Comparison of ENCODE assay signal across 28 cellular contexts in genomic region chr5:109989994-109990722, GRCh38.
DNase-seq lines count a peak whose midpoint lies in the region; ATAC-seq, FAIRE-seq and TF ChIP-seq lines count a peak whose summit lies in the region.
"Had no signal": no experiment of that assay in that cellular context is flagged by ENCODE, and none has a peak within 500 bp of the region (broad histone marks: within the 10 kb centered on the region; RNA-seq: fewer than 3 reads in every experiment).

No MANE protein-coding gene starts in this region.

- H4K8ac ChIP-seq in trophoblast cell (ENCODE audit: low read depth, low read length), result no peak overlapping the region

- H3K36me3 ChIP-seq in endodermal cell (ENCODE audit: control insufficient read depth, insufficient read depth, low read length) (no peaks in the 10 kb centered on the region), HepG2 (replicated peaks in 1 of 2; ENCODE audit: control insufficient read depth in 1 of 2, insufficient read depth in 2 of 2, low read length in 2 of 2) (no peaks in the 10 kb centered on the region), trophoblast cell (ENCODE audit: control insufficient read depth in 1 of 2, insufficient read depth in 2 of 2, low read length in 2 of 2) (no peaks in the 10 kb centered on the region)
- H3K36me3 ChIP-seq: HAP-1, SJSA1 had no signal

- no peaks in the 10 kb centered on the region for H4K20me1 ChIP-seq in HepG2 (ENCODE audit: insufficient read depth, low read length)

- H4K12ac ChIP-seq in trophoblast cell (ENCODE audit: low read depth, low read length), result no peak overlapping the region

- TF ChIP-seq POLR2A in HepG2 (IDR thresholded peaks at IDR 0.05; ENCODE audit: insufficient read depth in 1 of 2, low read depth in 2 of 2, low read length in 2 of 2), result 0 out of 4 replicates have a peak, but pooled peaks of 1 of the 2 experiments have one; percentile 31

- H3K27me3 Mint-ChIP-seq in endodermal cell (ENCODE audit: insufficient read depth) (peaks cover 4% of the 10 kb centered on the region), HFFc6 (ENCODE audit: insufficient read depth) (peaks cover 3% of the 10 kb centered on the region)
- H3K27me3 Mint-ChIP-seq in activated naive CD4-positive, alpha-beta T cell treated with anti-CD3 and anti-CD28 coated beads for 36 hours (ENCODE audit: low read depth), result no peaks in the 10 kb centered on the region

- TF ChIP-seq EP300 in HepG2 (IDR thresholded peaks at IDR 0.05; ENCODE audit: low read depth in 2 of 2, low read length in 2 of 2) (peak in 1 of 2 experiments; percentile 89; a peak in 2 of 4 replicates), HepG2 (CRISPR knock-in tag; IDR thresholded peaks at IDR 0.05; ENCODE audit: borderline replicate concordance) (peak; percentile 58; the same call in 1 of the 2 replicates)

- no peak for TF ChIP-seq RAD21 in HepG2 (CRISPR knock-in tag; IDR thresholded peaks at IDR 0.05)

- no peak overlapping the region for H3K18ac ChIP-seq in trophoblast cell (ENCODE audit: low read length)

- no peak overlapping the region for H3K9ac ChIP-seq in endodermal cell (ENCODE audit: extremely low read depth, low read length, poor library complexity, severe bottlenecking)
- peak overlapping the region; percentile 58 for H3K9ac ChIP-seq in HepG2 (ENCODE audit: insufficient read depth, low read depth, low read length)
- H3K9ac ChIP-seq in trophoblast cell (ENCODE audit: low read length), result no peak overlapping the region

- H3K9me3 Mint-ChIP-seq in endodermal cell, result no peaks in the 10 kb centered on the region
- H3K9me3 Mint-ChIP-seq in activated naive CD4-positive, alpha-beta T cell treated with anti-CD3 and anti-CD28 coated beads for 36 hours, result no peaks in the 10 kb centered on the region
- peaks cover 4% of the 10 kb centered on the region; the same call in 1 of the 2 replicates for H3K9me3 Mint-ChIP-seq in HFFc6
- H3K9me3 Mint-ChIP-seq: CD8-positive, alpha-beta T cell had no signal

- H2AFZ ChIP-seq in HepG2 (ENCODE audit: low read length) (no peak overlapping the region), trophoblast cell (ENCODE audit: insufficient read depth, low read length, poor library complexity) (no peak overlapping the region)
- H2AFZ ChIP-seq: PC-9 had no signal

- H3K27ac ChIP-seq in endodermal cell (ENCODE audit: low read depth, low read length), result no peak overlapping the region
- H3K27ac ChIP-seq in HepG2 (ENCODE audit: extremely low read length, insufficient read depth, low read length), result peak overlapping the region; percentile 84
- H3K27ac ChIP-seq in trophoblast cell (ENCODE audit: low read depth, low read length), result no peak overlapping the region
- H3K27ac ChIP-seq: A549, C4-2B, PC-9, SJSA1 had no signal

- no peaks in the 10 kb centered on the region for H3K36me3 Mint-ChIP-seq in endodermal cell (ENCODE audit: low read depth)
- H3K36me3 Mint-ChIP-seq in activated naive CD4-positive, alpha-beta T cell treated with anti-CD3 and anti-CD28 coated beads for 36 hours (ENCODE audit: low read depth), result no peaks in the 10 kb centered on the region
- no peaks in the 10 kb centered on the region for H3K36me3 Mint-ChIP-seq in HFFc6 (ENCODE audit: low read depth)
- H3K36me3 Mint-ChIP-seq: CD8-positive, alpha-beta T cell had no signal

- no peak overlapping the region for H3K4ac ChIP-seq in trophoblast cell (ENCODE audit: low read depth, low read length)

- no peak overlapping the region for H2BK12ac ChIP-seq in trophoblast cell (ENCODE audit: low read length)

- POLR2A ChIA-PET in HepG2 (lab: Yijun Ruan, JAX), result interaction anchor here (2.7 kb wide), 1 partner anchor 89 kb away, joined by 14 read pairs; no protein-coding TSS in a partner anchor

- no peak overlapping the region for H4K91ac ChIP-seq in trophoblast cell (ENCODE audit: low read depth, low read length)

- DNase-seq in DMS53 treated with DMSO at 0.1 percent for 48 hours (lab: John Stamatoyannopoulos, UW; ENCODE audit: unreplicated experiment) (peak; percentile 21), endodermal cell (no peak), HepG2 (ENCODE audit: low spot score) (peak; percentile 91), renal cortical epithelial cell (ENCODE audit: low read depth) (peak; percentile 22), trophoblast cell (no peak), head of caudate nucleus (no peak), HFFc6 (no peak)
- no peak for DNase-seq in activated naive CD4-positive, alpha-beta T cell treated with anti-CD3 and anti-CD28 coated beads for 36 hours
- DNase-seq: CD8-positive, alpha-beta T cell; DMS 273 treated with DMSO at 0.1 percent for 48 hours; DND-41; GOT3; Kasumi-1; NCI-H1105; NCI-H1436 treated with DMSO at 0.1 percent for 48 hours; NCI-H1930; NCI-H2107; NCI-H524; NCI-H774; PC-9 had no signal

- in situ Hi-C loops in HepG2 (cut with HindIII; ENCODE audit: extremely low pct_ligation_motif_present, low pct_unique_long_range_greater_than_20kb), result loop anchor here (10.0 kb wide), 1 partner anchor 85 kb away; no protein-coding TSS in a partner anchor

- intact Hi-C loops in HepG2 (cut with micrococcal nuclease; ENCODE audit: unreplicated experiment), result loop anchor here (1.0 kb wide), 1 partner anchor 89 kb away; no protein-coding TSS in a partner anchor
- intact Hi-C loops in head of caudate nucleus (cut with DNase I), result no loop called here
- intact Hi-C loops in activated naive CD4-positive, alpha-beta T cell treated with anti-CD3 and anti-CD28 coated beads for 36 hours (cut with micrococcal nuclease), result no loop called here

- H3K4me2 ChIP-seq in HepG2 (ENCODE audit: low read depth, low read length), result peak overlapping the region; percentile 70
- H3K4me2 ChIP-seq in trophoblast cell (ENCODE audit: low read length), result no peak overlapping the region
- H3K4me2 ChIP-seq: A549, PC-9 had no signal

- peak overlapping the region; percentile 33 for H3K4me3 ChIP-seq in endodermal cell (ENCODE audit: low read length)
- H3K4me3 ChIP-seq in HepG2 (replicated peaks in 1 of 3; ENCODE audit: insufficient read depth in 1 of 3, low read depth in 2 of 3, low read length in 3 of 3), result peak overlapping the region in 2 of 3 experiments; percentile 24 to 30; a peak in 2 of 6 replicates
- no peak overlapping the region for H3K4me3 ChIP-seq in trophoblast cell (ENCODE audit: low read depth, low read length)
- H3K4me3 ChIP-seq: A549, HAP-1, K562, PC-9, SJSA1 had no signal

- H2BK5ac ChIP-seq in trophoblast cell (ENCODE audit: low read depth, low read length, poor library complexity), result no peak overlapping the region

- peaks cover 6% of the 10 kb centered on the region for H3K4me1 ChIP-seq in endodermal cell (ENCODE audit: control insufficient read depth, insufficient read depth, low read length)
- H3K4me1 ChIP-seq in HepG2 (ENCODE audit: insufficient read depth, low read length), result peaks cover 78% of the 10 kb centered on the region
- peaks cover 0 to 3% of the 10 kb centered on the region in 2 experiments for H3K4me1 ChIP-seq in trophoblast cell (ENCODE audit: control insufficient read depth in 1 of 2, insufficient read depth in 2 of 2, low read length in 2 of 2)
- H3K4me1 ChIP-seq: A549, HAP-1, SJSA1 had no signal

- FAIRE-seq in HepG2 (lab: Jason Lieb, UNC), result peak; percentile 78
- FAIRE-seq: A549, GM12892, K562 had no signal

- no peaks in the 10 kb centered on the region for H3K79me2 ChIP-seq in HepG2 (ENCODE audit: insufficient read depth, low read length)
- no peaks in the 10 kb centered on the region for H3K79me2 ChIP-seq in trophoblast cell (ENCODE audit: control insufficient read depth, insufficient read depth, low read length, poor library complexity)

- no peaks in the 10 kb centered on the region for H3K79me1 ChIP-seq in trophoblast cell (ENCODE audit: low read length)

- H3K27ac Mint-ChIP-seq in endodermal cell (no peak overlapping the region), HFFc6 (no peak overlapping the region)
- no peak overlapping the region for H3K27ac Mint-ChIP-seq in activated naive CD4-positive, alpha-beta T cell treated with anti-CD3 and anti-CD28 coated beads for 36 hours
- H3K27ac Mint-ChIP-seq: B cell; CD8-positive, alpha-beta T cell had no signal

- no peak overlapping the region for H3K14ac ChIP-seq in trophoblast cell (ENCODE audit: low read length)

- WGBS in endodermal cell (ENCODE audit: insufficient coverage in 1 of 2, insufficient read length in 1 of 2), 2 experiments, result 97 to 100% methylated on average over 1 to 4 of the region's 4 CpGs
- 8% methylated on average over 4 of the region's 4 CpGs for WGBS in HepG2 (ENCODE audit: low lambda C conversion rate)
- no CpG with 5 or more reads among the region's 4 CpGs for WGBS in trophoblast cell (ENCODE audit: extremely low coverage, insufficient coverage, insufficient read length)

- H3K4me1 Mint-ChIP-seq in endodermal cell (peaks cover 37% of the 10 kb centered on the region), HFFc6 (ENCODE audit: low read depth) (no peaks in the 10 kb centered on the region)
- H3K4me1 Mint-ChIP-seq in activated naive CD4-positive, alpha-beta T cell treated with anti-CD3 and anti-CD28 coated beads for 36 hours (ENCODE audit: low read depth), result no peaks in the 10 kb centered on the region
- H3K4me1 Mint-ChIP-seq: B cell had no signal

- H2BK120ac ChIP-seq in trophoblast cell (ENCODE audit: insufficient read depth, low read length, poor library complexity), result no peak overlapping the region

- peaks cover 4% of the 10 kb centered on the region for H3K9me3 ChIP-seq in endodermal cell (ENCODE audit: control insufficient read depth, low read length)
- H3K9me3 ChIP-seq in HepG2 (ENCODE audit: low read length), result no peaks in the 10 kb centered on the region
- H3K9me3 ChIP-seq in trophoblast cell (ENCODE audit: insufficient read depth, low read depth, low read length), result no peaks in the 10 kb centered on the region
- H3K9me3 ChIP-seq: A549, HAP-1, SJSA1 had no signal

- H3K23ac ChIP-seq in trophoblast cell (ENCODE audit: low read length), result no peak overlapping the region

- CTCF ChIA-PET in HepG2 (lab: Yijun Ruan, JAX; ENCODE audit: low intra/inter-chr PET ratio, low total read pairs), result no interaction called here
- CTCF ChIA-PET in activated naive CD4-positive, alpha-beta T cell treated with anti-CD3 and anti-CD28 coated beads for 36 hours (lab: Charles Lee), result no interaction called here

- no TSS peak for BruUV-seq in HepG2 (replicated peaks; lab: Mats Ljungman, UMichigan)

- H3K4me3 Mint-ChIP-seq in endodermal cell (no peak overlapping the region), HFFc6 (no peak overlapping the region)
- no peak overlapping the region for H3K4me3 Mint-ChIP-seq in activated naive CD4-positive, alpha-beta T cell treated with anti-CD3 and anti-CD28 coated beads for 36 hours
- H3K4me3 Mint-ChIP-seq: B cell; CD8-positive, alpha-beta T cell had no signal

- TF ChIP-seq CTCF in endodermal cell (conservative IDR thresholded peaks at IDR 0.05) (no peak), HepG2 (CRISPR knock-in tag; IDR thresholded peaks at IDR 0.05) (no peak), HFFc6 (IDR thresholded peaks at IDR 0.05) (no peak)

- H3K27me3 ChIP-seq in endodermal cell (ENCODE audit: control insufficient read depth, insufficient read depth, low read length, poor library complexity, severe bottlenecking) (no peaks in the 10 kb centered on the region), HepG2 (ENCODE audit: control insufficient read depth in 1 of 2, insufficient read depth in 2 of 2, low read length in 2 of 2) (no peaks in the 10 kb centered on the region), trophoblast cell (ENCODE audit: insufficient read depth, low read length) (no peaks in the 10 kb centered on the region)

- no peak overlapping the region for H2AK5ac ChIP-seq in trophoblast cell (ENCODE audit: low read length)

- peak; percentile 93 for ATAC-seq in HepG2
- ATAC-seq: A549; CD8-positive, alpha-beta T cell; K562; Right ventricle myocardium inferior had no signal

Comparison
In these comparisons a context has a peak if more than half of its experiments do, and no peak if none do; other contexts are left out.
1. DNase-seq: peak in DMS53 treated with DMSO at 0.1 percent for 48 hours (single experiment), HepG2 (single experiment) and renal cortical epithelial cell (single experiment); none in endodermal cell (single experiment), trophoblast cell (0 of 2), head of caudate nucleus (0 of 42), activated naive CD4-positive, alpha-beta T cell treated with anti-CD3 and anti-CD28 coated beads for 36 hours (single experiment) and HFFc6 (single experiment).